Comparison of ENCODE assay signal across 8 cellular contexts in the genomic region with DNA sequence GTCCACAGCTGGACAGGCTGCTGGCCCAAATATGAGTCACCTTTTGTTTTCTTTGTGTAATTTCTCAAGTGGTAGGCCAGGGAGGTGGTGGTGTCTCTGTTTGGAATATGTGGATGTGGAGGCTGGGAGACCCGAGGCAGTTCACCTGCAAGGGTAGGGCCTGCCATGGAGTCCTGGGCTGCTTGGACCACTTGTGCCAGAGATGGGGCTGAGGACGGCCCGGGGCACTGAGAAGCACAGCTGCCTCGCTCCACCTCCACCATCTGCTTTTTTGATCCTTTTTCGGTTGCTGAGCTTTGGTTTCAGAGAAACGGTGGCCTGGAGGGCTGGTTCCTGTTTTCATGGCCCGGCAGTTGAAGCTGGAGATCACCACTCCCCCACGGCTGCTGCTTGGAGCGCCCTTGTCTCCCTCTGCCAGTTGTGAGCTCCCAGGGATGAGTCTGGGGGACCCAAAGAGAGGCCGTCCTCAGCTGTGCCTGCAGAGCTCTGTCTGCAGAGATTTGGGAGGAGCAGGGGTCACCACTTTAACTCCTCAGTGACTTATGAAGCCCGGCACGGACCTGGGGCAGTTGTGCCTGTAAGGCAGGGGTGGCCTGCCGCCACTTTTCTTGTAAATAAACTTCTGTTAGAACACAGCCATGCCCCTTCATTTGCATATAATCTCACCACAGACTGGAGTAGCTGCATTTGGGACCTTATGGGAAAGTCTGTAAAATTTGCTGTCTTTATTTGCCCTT. TPM values are rescaled to one million over a fixed set of nuclear protein-coding genes. Genes with fewer than 3 reads are reported as not detected.
DNase-seq lines count a peak whose midpoint lies in the region; ATAC-seq and TF ChIP-seq lines count a peak whose summit lies in the region.

No MANE protein-coding gene starts in this region.

- peaks cover 23% of the 10 kb centered on the region; the same call in 1 of the 2 replicates for H3K36me3 ChIP-seq in Karpas-422 (ENCODE audit: insufficient read depth, low read length)

- peak overlapping the region; percentile 87 for H3K4me2 ChIP-seq in Karpas-422 (ENCODE audit: low read depth, low read length, poor library complexity, severe bottlenecking)

- ATAC-seq in GM21619 (IDR thresholded peaks at IDR 0.05; ENCODE audit: unreplicated experiment) = peak; percentile 36

- no peak overlapping the region for H2AFZ ChIP-seq in Karpas-422 (ENCODE audit: low read length)

- H3K79me2 ChIP-seq in Karpas-422 (ENCODE audit: low read length) = peaks cover 70% of the 10 kb centered on the region

- peak overlapping the region; percentile 60 for H3K4me3 ChIP-seq in Karpas-422 (ENCODE audit: low read length)

- no peaks in the 10 kb centered on the region for H3K9me3 ChIP-seq in Karpas-422 (ENCODE audit: low read length)

- peaks cover 11% of the 10 kb centered on the region; the same call in 1 of the 2 replicates for H4K20me1 ChIP-seq in Karpas-422 (ENCODE audit: insufficient read depth, low read depth, low read length)

- H3K27me3 ChIP-seq in Karpas-422 (ENCODE audit: low read length) = no peaks in the 10 kb centered on the region

- DNase-seq in GM13976 (ENCODE audit: low spot score) (peak; percentile 86), Karpas-422 (peak; percentile 94), amniotic epithelial cell (ENCODE audit: low read depth) (peak; percentile 59), myocyte (ENCODE audit: low read depth) (peak; percentile 17), NCI-H2227 treated with DMSO at 0.1 percent for 48 hours (lab: John Stamatoyannopoulos, UW) (no peak), glomerular visceral epithelial cell (ENCODE audit: extremely low spot score) (no peak)
- no peak for DNase-seq in stimulated activated CD4-positive, alpha-beta T cell treated with anti-CD3 and anti-CD28 coated beads, Interleukin-4, amount 100 ng/mL, for 1 hour

- H3K9ac ChIP-seq in Karpas-422 (ENCODE audit: low read length) = peak overlapping the region; percentile 87

- peaks cover 97% of the 10 kb centered on the region for H3K4me1 ChIP-seq in Karpas-422 (ENCODE audit: low read length)

- no peaks in the 10 kb centered on the region for H3K9me2 ChIP-seq in Karpas-422 (replicated peaks; ENCODE audit: insufficient read depth, low read length)

- in situ Hi-C loops in GM13976 (cut with MboI; ENCODE audit: low sequenced_read_pairs, unreplicated experiment) = no loop called here

- H3K27ac ChIP-seq in Karpas-422 (ENCODE audit: low read length) = peak overlapping the region; percentile 100

- TF ChIP-seq CTCF in GM13976 (IDR thresholded peaks at IDR 0.05; ENCODE audit: borderline replicate concordance, control extremely low read depth, extremely low read depth, insufficient read depth, missing control alignments) = peak; percentile 48

RNA-seq across cellular contexts. Expression of a gene that starts 42.2 kb away (rescaled TPM):
- 53.7 and 54.6 TPM in 2 replicates for total RNA-seq in Karpas-422 (2014; rRNA removed; shearing (Covaris generic); ENCODE audit: low replicate concordance)
- 4.4 and 8.0 TPM in 2 replicates for total RNA-seq in myocyte
- polyA plus RNA-seq in myocyte (2012) = 16.1 TPM

Comparison
In these comparisons a context has a peak if more than half of its experiments do, and no peak if none do; other contexts are left out.
1. DNase-seq: peak in GM13976 (single experiment), Karpas-422 (single experiment), amniotic epithelial cell (single experiment) and myocyte (single experiment); none in NCI-H2227 treated with DMSO at 0.1 percent for 48 hours (single experiment), glomerular visceral epithelial cell (single experiment) and stimulated activated CD4-positive, alpha-beta T cell treated with anti-CD3 and anti-CD28 coated beads, Interleukin-4, amount 100 ng/mL, for 1 hour (single experiment).